In the genomic region with DNA sequence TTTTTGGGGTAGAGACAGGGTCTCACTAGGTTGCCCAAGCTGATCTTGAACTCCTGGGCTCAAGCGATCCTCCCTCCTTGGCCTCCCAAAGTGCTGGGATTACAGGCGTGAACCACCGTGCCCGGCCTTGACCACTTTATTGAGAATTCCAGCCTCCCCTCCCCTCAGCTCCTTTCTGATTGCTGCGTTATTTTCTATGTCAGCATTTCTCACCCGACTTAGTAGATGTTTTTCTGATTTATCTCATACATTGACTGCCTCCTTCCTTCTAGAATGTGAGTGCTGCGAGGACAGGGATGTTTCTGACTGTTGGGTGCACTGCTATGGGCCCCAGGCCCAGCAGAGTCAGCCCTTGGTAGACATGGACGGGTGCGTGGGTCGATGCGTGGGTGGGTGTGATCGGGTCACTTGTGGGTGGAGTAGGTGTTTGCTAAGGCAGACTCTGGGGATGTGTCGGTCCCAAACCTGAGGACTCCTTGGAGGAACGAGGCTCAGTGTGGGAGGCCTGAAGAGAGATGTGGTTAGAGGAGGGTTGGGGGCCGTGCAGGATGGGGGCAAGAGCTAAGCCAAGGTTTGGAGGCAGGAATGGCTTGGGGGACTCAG, we compare ENCODE assay signal across 28 cellular contexts. TPM values are rescaled to one million over a fixed set of nuclear protein-coding genes. Genes with fewer than 3 reads are reported as not detected.
DNase-seq lines count a peak whose midpoint lies in the region; ATAC-seq lines count a peak whose summit lies in the region.
"Had no signal": no experiment of that assay in that cellular context is flagged by ENCODE, and none has a peak within 500 bp of the region (broad histone marks: within the 10 kb centered on the region; RNA-seq: fewer than 3 reads in every experiment).

No MANE protein-coding gene starts in this region.

- no peak overlapping the region for H3K4me3 Mint-ChIP-seq in activated naive CD4-positive, alpha-beta T cell treated with anti-CD3 and anti-CD28 coated beads, Interleukin-2, amount 50 U/mL, for 24 hours
- H3K4me3 Mint-ChIP-seq in activated naive CD4-positive, alpha-beta T cell treated with anti-CD3 and anti-CD28 coated beads, Interleukin-2, amount 10 ng/mL, durations not matched to agents 7 days and 5 days = no peak overlapping the region
- H3K4me3 Mint-ChIP-seq in T-helper 17 cell = no peak overlapping the region
- H3K4me3 Mint-ChIP-seq in immature natural killer cell = peak overlapping the region in 2 of 5 donors; percentile 42 to 49
- no peak overlapping the region for H3K4me3 Mint-ChIP-seq in stimulated activated effector memory CD8-positive, alpha-beta T cell treated with anti-CD3 and anti-CD28 coated beads, Interleukin-12 subunit alpha, Interleukin-12 subunit beta, amount 100 ng/mL, for 72 hours
- H3K4me3 Mint-ChIP-seq: activated naive CD8-positive, alpha-beta T cell treated with anti-CD3 and anti-CD28 coated beads, Interleukin-2, amount 10 ng/mL, durations not matched to agents 7 days and 5 days; CD8-positive, alpha-beta memory T cell had no signal

- H3K4me1 Mint-ChIP-seq in activated naive CD4-positive, alpha-beta T cell treated with anti-CD3 and anti-CD28 coated beads, Interleukin-2, amount 50 U/mL, for 24 hours = peaks cover 24% of the 10 kb centered on the region
- peaks cover 2% of the 10 kb centered on the region for H3K4me1 Mint-ChIP-seq in activated naive CD4-positive, alpha-beta T cell treated with anti-CD3 and anti-CD28 coated beads, Interleukin-2, amount 10 ng/mL, durations not matched to agents 7 days and 5 days
- H3K4me1 Mint-ChIP-seq in T-helper 17 cell = peaks cover 22% of the 10 kb centered on the region
- peaks cover 31 to 36% of the 10 kb centered on the region in 2 donors for H3K4me1 Mint-ChIP-seq in immature natural killer cell
- H3K4me1 Mint-ChIP-seq in stimulated activated effector memory CD8-positive, alpha-beta T cell treated with anti-CD3 and anti-CD28 coated beads, Interleukin-12 subunit alpha, Interleukin-12 subunit beta, amount 100 ng/mL, for 72 hours = peaks cover 40% of the 10 kb centered on the region

- CTCF ChIA-PET in activated naive CD4-positive, alpha-beta T cell treated with anti-CD3 and anti-CD28 coated beads, Interleukin-2, amount 10 ng/mL, durations not matched to agents 7 days and 5 days (lab: Charles Lee) = no interaction called here

- no peak for ATAC-seq in T-helper 17 cell
- no peak for ATAC-seq in stimulated activated effector memory CD8-positive, alpha-beta T cell treated with anti-CD3 and anti-CD28 coated beads, Interleukin-12 subunit alpha, Interleukin-12 subunit beta, amount 100 ng/mL, for 72 hours
- ATAC-seq: PC-3, Right ventricle myocardium inferior, SK-N-SH treated with all-trans-retinoic acid at 6 μM for 48 hours had no signal

- H3K9me3 Mint-ChIP-seq in activated naive CD4-positive, alpha-beta T cell treated with anti-CD3 and anti-CD28 coated beads, Interleukin-2, amount 50 U/mL, for 24 hours = no peaks in the 10 kb centered on the region
- H3K9me3 Mint-ChIP-seq in activated naive CD4-positive, alpha-beta T cell treated with anti-CD3 and anti-CD28 coated beads, Interleukin-2, amount 10 ng/mL, durations not matched to agents 7 days and 5 days = no peaks in the 10 kb centered on the region
- H3K9me3 Mint-ChIP-seq in immature natural killer cell = no peaks in the 10 kb centered on the region
- no peaks in the 10 kb centered on the region for H3K9me3 Mint-ChIP-seq in stimulated activated effector memory CD8-positive, alpha-beta T cell treated with anti-CD3 and anti-CD28 coated beads, Interleukin-12 subunit alpha, Interleukin-12 subunit beta, amount 100 ng/mL, for 72 hours
- H3K9me3 Mint-ChIP-seq: activated naive CD8-positive, alpha-beta T cell treated with anti-CD3 and anti-CD28 coated beads, Interleukin-2, amount 10 ng/mL, durations not matched to agents 7 days and 5 days; CD8-positive, alpha-beta memory T cell had no signal

- H3K27ac Mint-ChIP-seq in activated naive CD4-positive, alpha-beta T cell treated with anti-CD3 and anti-CD28 coated beads, Interleukin-2, amount 50 U/mL, for 24 hours = peak overlapping the region; percentile 6
- H3K27ac Mint-ChIP-seq in activated naive CD4-positive, alpha-beta T cell treated with anti-CD3 and anti-CD28 coated beads, Interleukin-2, amount 10 ng/mL, durations not matched to agents 7 days and 5 days = no peak overlapping the region
- H3K27ac Mint-ChIP-seq in T-helper 17 cell = peak overlapping the region; percentile 54
- peak overlapping the region in 4 of 6 donors; percentile 31 to 80 (median 72) for H3K27ac Mint-ChIP-seq in immature natural killer cell
- peak overlapping the region; percentile 10 for H3K27ac Mint-ChIP-seq in stimulated activated effector memory CD8-positive, alpha-beta T cell treated with anti-CD3 and anti-CD28 coated beads, Interleukin-12 subunit alpha, Interleukin-12 subunit beta, amount 100 ng/mL, for 72 hours
- H3K27ac Mint-ChIP-seq: activated naive CD8-positive, alpha-beta T cell treated with anti-CD3 and anti-CD28 coated beads, Interleukin-2, amount 10 ng/mL, durations not matched to agents 7 days and 5 days had no signal

- H3K9me3 ChIP-seq in T-helper 17 cell (ENCODE audit: control insufficient read depth, low read length, poor library complexity, severe bottlenecking) = no peaks in the 10 kb centered on the region

- H3K27me3 Mint-ChIP-seq in activated naive CD4-positive, alpha-beta T cell treated with anti-CD3 and anti-CD28 coated beads, Interleukin-2, amount 50 U/mL, for 24 hours = no peaks in the 10 kb centered on the region
- no peaks in the 10 kb centered on the region for H3K27me3 Mint-ChIP-seq in activated naive CD4-positive, alpha-beta T cell treated with anti-CD3 and anti-CD28 coated beads, Interleukin-2, amount 10 ng/mL, durations not matched to agents 7 days and 5 days
- no peaks in the 10 kb centered on the region for H3K27me3 Mint-ChIP-seq in T-helper 17 cell
- peaks cover 0 to 7% (median 2%) of the 10 kb centered on the region in 3 donors for H3K27me3 Mint-ChIP-seq in immature natural killer cell (ENCODE audit: low read depth in 3 of 3)
- H3K27me3 Mint-ChIP-seq: activated naive CD8-positive, alpha-beta T cell treated with anti-CD3 and anti-CD28 coated beads, Interleukin-2, amount 10 ng/mL, durations not matched to agents 7 days and 5 days; CD8-positive, alpha-beta memory T cell had no signal

- no peak for DNase-seq in activated naive CD4-positive, alpha-beta T cell treated with anti-CD3 and anti-CD28 coated beads, Interleukin-2, amount 10 ng/mL, durations not matched to agents 7 days and 5 days
- no peak for DNase-seq in T-helper 17 cell
- no peak for DNase-seq in immature natural killer cell
- DNase-seq in stimulated activated effector memory CD8-positive, alpha-beta T cell treated with anti-CD3 and anti-CD28 coated beads, Interleukin-12 subunit alpha, Interleukin-12 subunit beta, amount 100 ng/mL, for 72 hours (ENCODE audit: low spot score in 2 of 2) = no peak
- no peak for DNase-seq in HuH-7.5 (ENCODE audit: low spot score)
- no peak for DNase-seq in activated gamma-delta T cell treated with Interleukin-2 at 50 U/mL for 16 hours
- no peak for DNase-seq in SW 1271 (lab: John Stamatoyannopoulos, UW)
- DNase-seq: activated CD4-positive, alpha-beta T cell treated with anti-CD3 and anti-CD28 coated beads for 48 hours; activated naive CD8-positive, alpha-beta T cell treated with anti-CD3 and anti-CD28 coated beads, Interleukin-2, amount 10 ng/mL, durations not matched to agents 7 days and 5 days; AML-193; CD8-positive, alpha-beta memory T cell; dermis blood vessel endothelial cell; GM23248; hypothalamus; mesendoderm; NCI-H1092; NCI-H187 treated with DMSO at 0.1 percent for 48 hours; NCI-H524 treated with DMSO at 0.1 percent for 48 hours; PC-3; stimulated activated CD4-positive, alpha-beta T cell treated with anti-CD3 and anti-CD28 coated beads, Interleukin-4, amount 100 ng/mL, for 1 hour had no signal

- no peaks in the 10 kb centered on the region for H3K36me3 Mint-ChIP-seq in activated naive CD4-positive, alpha-beta T cell treated with anti-CD3 and anti-CD28 coated beads, Interleukin-2, amount 50 U/mL, for 24 hours
- H3K36me3 Mint-ChIP-seq in activated naive CD4-positive, alpha-beta T cell treated with anti-CD3 and anti-CD28 coated beads, Interleukin-2, amount 10 ng/mL, durations not matched to agents 7 days and 5 days = no peaks in the 10 kb centered on the region
- H3K36me3 Mint-ChIP-seq in T-helper 17 cell (ENCODE audit: low read depth) (peaks cover 2% of the 10 kb centered on the region), immature natural killer cell (no peaks in the 10 kb centered on the region)
- H3K36me3 Mint-ChIP-seq in stimulated activated effector memory CD8-positive, alpha-beta T cell treated with anti-CD3 and anti-CD28 coated beads, Interleukin-12 subunit alpha, Interleukin-12 subunit beta, amount 100 ng/mL, for 72 hours = peaks cover 5% of the 10 kb centered on the region
- H3K36me3 Mint-ChIP-seq: activated naive CD8-positive, alpha-beta T cell treated with anti-CD3 and anti-CD28 coated beads, Interleukin-2, amount 10 ng/mL, durations not matched to agents 7 days and 5 days had no signal

RNA-seq across cellular contexts. Expression of a gene that starts 34.2 kb away (rescaled TPM):
- total RNA-seq in T-helper 17 cell = not detected
- not detected for polyA plus RNA-seq in immature natural killer cell
- total RNA-seq: activated naive CD8-positive, alpha-beta T cell treated with anti-CD3 and anti-CD28 coated beads, Interleukin-2, amount 10 ng/mL, durations not matched to agents 7 days and 5 days; CD8-positive, alpha-beta memory T cell; dermis blood vessel endothelial cell; fibroblast of lung; GM23248; myocyte; Right ventricle myocardium inferior; T-helper 2 cell treated with Interferon-gamma antibody and Interleukin-4, amounts not matched to agents 100 ng/mL and 5 ng/mL, for 36 hours had no signal
- polyA plus RNA-seq: CD8-positive, alpha-beta memory T cell; fibroblast of lung; GM23248 had no signal

RNA-seq across cellular contexts. Expression of a gene that starts 37.0 kb away (rescaled TPM):
- 1 to 10 TPM; 9.6 to 9.7 TPM for total RNA-seq in T-helper 17 cell
- polyA plus RNA-seq in immature natural killer cell = 1 to 10 TPM in 2 of 3 donors, under 1 TPM in 1; 0.68 to 2.1 (median 1.5) TPM

RNA-seq across cellular contexts. Expression of a gene that starts 41.5 kb away (rescaled TPM):
- total RNA-seq in T-helper 17 cell = not detected
- polyA plus RNA-seq in immature natural killer cell = not detected
- total RNA-seq: activated naive CD8-positive, alpha-beta T cell treated with anti-CD3 and anti-CD28 coated beads, Interleukin-2, amount 10 ng/mL, durations not matched to agents 7 days and 5 days; CD8-positive, alpha-beta memory T cell; dermis blood vessel endothelial cell; fibroblast of lung; GM23248; myocyte; omental fat pad; PC-3; Right ventricle myocardium inferior; T-helper 2 cell treated with Interferon-gamma antibody and Interleukin-4, amounts not matched to agents 100 ng/mL and 5 ng/mL, for 36 hours; urinary bladder had no signal
- polyA plus RNA-seq: CD8-positive, alpha-beta memory T cell; fibroblast of lung; GM23248; urinary bladder had no signal
